16 cellular contexts compared by ENCODE assay signal in genomic region chr5:163695817-163696216, GRCh38.
A peak's percentile ranks its signal among the peaks of the same experiment; 100 is the strongest.
DNase-seq lines count a peak whose midpoint lies in the region; ATAC-seq and TF ChIP-seq lines count a peak whose summit lies in the region.
"Had no signal": no experiment of that assay in that cellular context is flagged by ENCODE, and none has a peak within 500 bp of the region (broad histone marks: within the 10 kb centered on the region; RNA-seq: fewer than 3 reads in every experiment).

No MANE protein-coding gene starts in this region.

- no peak for TF ChIP-seq CTCF in SK-N-SH (IDR thresholded peaks at IDR 0.05)

- H2AFZ ChIP-seq in SK-N-SH (ENCODE audit: low read depth): no peak overlapping the region
- H2AFZ ChIP-seq in neuronal stem cell (ENCODE audit: low read length): peak overlapping the region; percentile 50
- H2AFZ ChIP-seq: parathyroid adenoma had no signal

- H2BK12ac ChIP-seq in neuronal stem cell (ENCODE audit: low read length): no peak overlapping the region

- DNase-seq in SK-N-SH (peak; percentile 4), neuronal stem cell (ENCODE audit: low spot score) (no peak), COR-L47 (lab: John Stamatoyannopoulos, UW) (no peak), SHP77 treated with DMSO at 0.1 percent for 48 hours (lab: John Stamatoyannopoulos, UW) (no peak)
- DNase-seq in stimulated activated CD8-positive, alpha-beta memory T cell treated with anti-CD3 and anti-CD28 coated beads, Interleukin-4, amount 100 ng/mL, for 48 hours: no peak
- DNase-seq: activated CD4-positive, alpha-beta T cell treated with anti-CD3 and anti-CD28 coated beads, Interleukin-2, amount 50 U/mL, for 1 hour; effector CD4-positive, alpha-beta T cell; gastrocnemius medialis; stimulated activated CD4-positive, alpha-beta T cell treated with anti-CD3 and anti-CD28 coated beads, Interleukin-1b, Interleukin-23, amount 100 ng/mL, for 48 hours; stimulated activated naive CD4-positive, alpha-beta T cell had no signal

- no peak overlapping the region for H3K4ac ChIP-seq in neuronal stem cell (ENCODE audit: low read length)

- no peaks in the 10 kb centered on the region for H3F3A ChIP-seq in SK-N-SH (replicated peaks; ENCODE audit: insufficient read depth)

- H3K9ac ChIP-seq in SK-N-SH (no peak overlapping the region), neuronal stem cell (ENCODE audit: low read depth, low read length, poor library complexity) (no peak overlapping the region)
- H3K9ac ChIP-seq: parathyroid adenoma had no signal

- H3K9me2 ChIP-seq in SK-N-SH: no peaks in the 10 kb centered on the region

- no peak overlapping the region for H3K23ac ChIP-seq in neuronal stem cell (ENCODE audit: low read depth, low read length, poor library complexity)

- no peak overlapping the region for H3K4me3 ChIP-seq in SK-N-SH (ENCODE audit: low read depth in 2 of 2, low read length in 1 of 2)
- no peak overlapping the region for H3K4me3 ChIP-seq in neuronal stem cell (ENCODE audit: low read length in 2 of 2)
- H3K4me3 ChIP-seq: gastrocnemius medialis, K562 had no signal

- H3K79me2 ChIP-seq in SK-N-SH (ENCODE audit: insufficient read depth): no peaks in the 10 kb centered on the region
- H3K79me2 ChIP-seq: parathyroid adenoma had no signal

- no peak overlapping the region for H3K18ac ChIP-seq in neuronal stem cell (ENCODE audit: low read length)

- ATAC-seq in GM18907 (IDR thresholded peaks at IDR 0.05; ENCODE audit: unreplicated experiment) (peak; percentile 18), HG03045 (IDR thresholded peaks at IDR 0.05; ENCODE audit: unreplicated experiment) (peak; percentile 3), GM18519 (IDR thresholded peaks at IDR 0.05; ENCODE audit: low FRiP score, unreplicated experiment) (no peak)
- ATAC-seq: gastrocnemius medialis, Right ventricle myocardium inferior had no signal

- H3K4me2 ChIP-seq in SK-N-SH: no peak overlapping the region
- H3K4me2 ChIP-seq in neuronal stem cell (ENCODE audit: insufficient read depth, low read length, poor library complexity, severe bottlenecking): no peak overlapping the region

- CTCF ChIA-PET in SK-N-SH (lab: Yijun Ruan, JAX): interaction anchor here (0.8 to 2.3 kb wide), 30 partner anchors 9 to 1935 kb away, joined by 3 to 11 read pairs (median 4); no protein-coding TSS in a partner anchor

- TF ChIP-seq RAD21 in SK-N-SH (IDR thresholded peaks at IDR 0.05; ENCODE audit: low read length): no peak

- 48% methylated on average over 4 of the region's 4 CpGs for WGBS in SK-N-SH (ENCODE audit: low lambda C conversion rate)
- no CpG with 5 or more reads among the region's 4 CpGs for WGBS in neuronal stem cell (ENCODE audit: extremely low coverage in 2 of 2, insufficient read length in 2 of 2, insufficient replicate concordance in 1 of 2), 2 donors

- TF ChIP-seq EP300 in SK-N-SH (IDR thresholded peaks at IDR 0.05; ENCODE audit: borderline replicate concordance in 1 of 2, low read depth in 1 of 2, low read length in 1 of 2): no peak

- H3K4me1 ChIP-seq in SK-N-SH (ENCODE audit: control insufficient read depth in 1 of 2, insufficient read depth in 2 of 2, low read depth in 1 of 2, low read length in 1 of 2): peaks cover 0 to 2% of the 10 kb centered on the region in 2 experiments; a peak in 1 of 4 replicates
- H3K4me1 ChIP-seq in neuronal stem cell (ENCODE audit: control insufficient read depth in 2 of 2, insufficient read depth in 1 of 2, low read depth in 1 of 2, low read length in 2 of 2): peaks cover 0 to 2% of the 10 kb centered on the region in 2 donors
- H3K4me1 ChIP-seq: gastrocnemius medialis, parathyroid adenoma had no signal

- no peaks in the 10 kb centered on the region for H3K36me3 ChIP-seq in SK-N-SH (replicated peaks in 1 of 2; ENCODE audit: control insufficient read depth in 1 of 2, insufficient read depth in 2 of 2, low read length in 1 of 2)
- H3K36me3 ChIP-seq in neuronal stem cell (replicated peaks in 1 of 2; ENCODE audit: control insufficient read depth in 2 of 2, insufficient read depth in 2 of 2, low read length in 2 of 2): no peaks in the 10 kb centered on the region
- H3K36me3 ChIP-seq: gastrocnemius medialis had no signal

- peak overlapping the region in 1 of 2 experiments; percentile 5; a peak in 1 of 4 replicates for H3K27ac ChIP-seq in SK-N-SH (ENCODE audit: low read depth in 2 of 2, low read length in 1 of 2)
- H3K27ac ChIP-seq in neuronal stem cell (replicated peaks; ENCODE audit: low read length): no peak overlapping the region
- H3K27ac ChIP-seq: gastrocnemius medialis, parathyroid adenoma had no signal

- H4K91ac ChIP-seq in neuronal stem cell (ENCODE audit: low read depth, low read length, poor library complexity): no peak overlapping the region

- POLR2A ChIA-PET in SK-N-SH (lab: Yijun Ruan, JAX): no interaction called here

- H3K14ac ChIP-seq in neuronal stem cell (ENCODE audit: low read length): no peak overlapping the region

- no peaks in the 10 kb centered on the region for H4K20me1 ChIP-seq in SK-N-SH (ENCODE audit: insufficient read depth)

- H2BK120ac ChIP-seq in neuronal stem cell (ENCODE audit: low read depth, low read length): no peak overlapping the region

- H3K27me3 ChIP-seq in SK-N-SH (ENCODE audit: insufficient read depth) (no peaks in the 10 kb centered on the region), neuronal stem cell (ENCODE audit: control insufficient read depth in 3 of 3, insufficient read depth in 3 of 3, low read depth in 1 of 3, low read length in 3 of 3) (no peaks in the 10 kb centered on the region)
- H3K27me3 ChIP-seq: gastrocnemius medialis had no signal

- H2BK15ac ChIP-seq in neuronal stem cell (ENCODE audit: low read length): no peak overlapping the region

- H2BK5ac ChIP-seq in neuronal stem cell (ENCODE audit: low read length): no peak overlapping the region

- no peak overlapping the region for H2AK5ac ChIP-seq in neuronal stem cell (ENCODE audit: low read depth, low read length)

- H3K9me3 ChIP-seq in SK-N-SH (no peaks in the 10 kb centered on the region), neuronal stem cell (replicated peaks in 1 of 2; ENCODE audit: control insufficient read depth in 2 of 2, insufficient read depth in 1 of 2, low read depth in 1 of 2, low read length in 2 of 2) (peaks cover 0 to 2% of the 10 kb centered on the region in 2 donors)
- H3K9me3 ChIP-seq: gastrocnemius medialis had no signal

- H4K8ac ChIP-seq in neuronal stem cell (ENCODE audit: low read depth, low read length): no peak overlapping the region

- H3K79me1 ChIP-seq in neuronal stem cell (ENCODE audit: low read depth, low read length): no peaks in the 10 kb centered on the region

TF ChIP-seq in SK-N-SH, 30 proteins besides CTCF, POLR2A, EP300 and RAD21:
- TF ChIP-seq TEAD4 (IDR thresholded peaks at IDR 0.05; ENCODE audit: borderline replicate concordance, insufficient read depth): no peak
- TF ChIP-seq NRF1 (IDR thresholded peaks at IDR 0.05; ENCODE audit: low read depth, low read length): no peak
- no peak for TF ChIP-seq SIN3A (IDR thresholded peaks at IDR 0.05; ENCODE audit: borderline replicate concordance, low read depth, low read length)
- no peak for TF ChIP-seq MAX (IDR thresholded peaks at IDR 0.05; ENCODE audit: low read depth)
- TF ChIP-seq NFIC (IDR thresholded peaks at IDR 0.05; ENCODE audit: borderline replicate concordance): no peak
- TF ChIP-seq JUND (IDR thresholded peaks at IDR 0.05): no peak
- TF ChIP-seq, protein P1, sequence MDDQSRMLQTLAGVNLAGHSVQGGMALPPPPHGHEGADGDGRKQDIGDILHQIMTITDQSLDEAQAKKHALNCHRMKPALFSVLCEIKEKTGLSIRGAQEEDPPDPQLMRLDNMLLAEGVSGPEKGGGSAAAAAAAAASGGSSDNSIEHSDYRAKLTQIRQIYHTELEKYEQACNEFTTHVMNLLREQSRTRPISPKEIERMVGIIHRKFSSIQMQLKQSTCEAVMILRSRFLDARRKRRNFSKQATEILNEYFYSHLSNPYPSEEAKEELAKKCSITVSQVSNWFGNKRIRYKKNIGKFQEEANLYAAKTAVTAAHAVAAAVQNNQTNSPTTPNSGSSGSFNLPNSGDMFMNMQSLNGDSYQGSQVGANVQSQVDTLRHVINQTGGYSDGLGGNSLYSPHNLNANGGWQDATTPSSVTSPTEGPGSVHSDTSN (IDR thresholded peaks at IDR 0.05): no peak
- TF ChIP-seq FOSL2 (IDR thresholded peaks at IDR 0.05; ENCODE audit: borderline replicate concordance, low read depth): no peak
- TF ChIP-seq IRF3 (IDR thresholded peaks at IDR 0.05; ENCODE audit: low read depth, low read length): no peak
- TF ChIP-seq ZBTB33 (IDR thresholded peaks at IDR 0.05; ENCODE audit: borderline replicate concordance, low read depth): no peak
- TF ChIP-seq GABPA (IDR thresholded peaks at IDR 0.05; ENCODE audit: low read depth): no peak
- TF ChIP-seq SMC3 (IDR thresholded peaks at IDR 0.05; ENCODE audit: low read depth, low read length): no peak
